8 cellular contexts compared by ENCODE assay signal in the genomic region with DNA sequence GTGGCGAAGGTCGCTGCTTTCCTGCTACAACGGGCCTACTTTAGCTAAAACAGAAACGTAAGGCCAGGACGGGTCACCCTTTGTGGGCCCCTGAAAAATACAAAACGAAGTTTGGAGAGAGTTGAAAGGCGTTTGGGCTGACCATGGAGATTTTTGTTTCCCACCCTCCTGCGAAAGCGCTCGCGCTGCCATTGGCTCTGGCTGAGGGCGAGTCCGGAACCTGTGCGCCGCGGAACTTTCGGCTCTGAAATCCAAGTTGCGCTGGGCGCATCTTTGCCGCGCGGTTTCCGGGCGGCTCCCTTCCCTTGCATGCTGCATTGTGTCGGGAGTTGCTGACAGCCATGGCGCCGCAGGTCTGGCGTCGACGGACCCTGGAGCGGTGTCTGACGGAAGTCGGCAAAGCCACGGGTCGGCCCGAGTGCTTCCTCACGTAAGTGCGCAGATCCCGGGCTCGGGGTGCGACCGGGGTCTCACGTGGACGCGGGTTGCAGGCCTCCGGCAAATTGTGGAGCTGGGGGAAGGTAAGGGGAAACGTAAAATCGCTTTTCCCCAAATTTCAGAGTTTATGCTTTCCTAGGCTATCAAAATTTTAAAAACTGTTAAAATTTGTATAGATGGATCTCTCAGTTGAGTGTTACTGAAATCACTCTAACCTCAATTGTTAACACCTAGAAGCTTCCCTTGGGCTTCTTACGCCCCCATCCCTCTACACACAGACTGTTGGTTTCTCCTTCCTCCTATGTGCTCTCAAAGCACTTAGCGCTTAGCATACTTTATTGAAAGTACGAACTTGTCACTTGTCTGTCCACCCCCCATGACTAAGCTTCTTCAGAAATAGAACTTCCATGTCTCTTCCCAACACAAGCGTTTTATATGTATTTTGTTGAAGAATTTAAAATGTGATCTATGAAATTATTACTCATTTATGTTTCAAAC. TPM values are rescaled to one million over a fixed set of nuclear protein-coding genes. Genes with fewer than 3 reads are reported as not detected.
DNase-seq lines count a peak whose midpoint lies in the region; ATAC-seq and TF ChIP-seq lines count a peak whose summit lies in the region.

A gene with protein sequence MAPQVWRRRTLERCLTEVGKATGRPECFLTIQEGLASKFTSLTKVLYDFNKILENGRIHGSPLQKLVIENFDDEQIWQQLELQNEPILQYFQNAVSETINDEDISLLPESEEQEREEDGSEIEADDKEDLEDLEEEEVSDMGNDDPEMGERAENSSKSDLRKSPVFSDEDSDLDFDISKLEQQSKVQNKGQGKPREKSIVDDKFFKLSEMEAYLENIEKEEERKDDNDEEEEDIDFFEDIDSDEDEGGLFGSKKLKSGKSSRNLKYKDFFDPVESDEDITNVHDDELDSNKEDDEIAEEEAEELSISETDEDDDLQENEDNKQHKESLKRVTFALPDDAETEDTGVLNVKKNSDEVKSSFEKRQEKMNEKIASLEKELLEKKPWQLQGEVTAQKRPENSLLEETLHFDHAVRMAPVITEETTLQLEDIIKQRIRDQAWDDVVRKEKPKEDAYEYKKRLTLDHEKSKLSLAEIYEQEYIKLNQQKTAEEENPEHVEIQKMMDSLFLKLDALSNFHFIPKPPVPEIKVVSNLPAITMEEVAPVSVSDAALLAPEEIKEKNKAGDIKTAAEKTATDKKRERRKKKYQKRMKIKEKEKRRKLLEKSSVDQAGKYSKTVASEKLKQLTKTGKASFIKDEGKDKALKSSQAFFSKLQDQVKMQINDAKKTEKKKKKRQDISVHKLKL (plus strand): TSS at position 310 of the 936 bp plus-strand sequence. CDS start 32 bp downstream, at position 342.

- H3K9ac ChIP-seq in colonic mucosa (ENCODE audit: low read depth in 2 of 2, low read length in 2 of 2), result peak within 1 kb of the TSS; percentile 82 to 85

- H3K27me3 ChIP-seq in BE2C (no peaks in the 10 kb centered on the region), colonic mucosa (no peaks in the 10 kb centered on the region)

- ATAC-seq in HG03378 (IDR thresholded peaks at IDR 0.05; ENCODE audit: unreplicated experiment) (peak; percentile 89), left colon (peak; percentile 87)

- DNase-seq in BE2C, result peak; percentile 82
- DNase-seq in NCI-H510A treated with DMSO at 0.1 percent for 48 hours (lab: John Stamatoyannopoulos, UW), result peak; percentile 90
- DNase-seq in activated CD4-positive, alpha-beta T cell treated with anti-CD3 and anti-CD28 coated beads for 4 hours, result peak; percentile 87
- DNase-seq in colonic mucosa, result peak; percentile 90
- peak; percentile 89 to 91 for DNase-seq in left colon
- DNase-seq in stimulated activated CD4-positive, alpha-beta T cell treated with anti-CD3 and anti-CD28 coated beads, Interleukin-1b, Interleukin-23, amount 100 ng/mL, for 4 hours (ENCODE audit: low read depth in 2 of 2), result peak; percentile 75 to 80

- peak within 1 kb of the TSS; percentile 74 for H3K4me3 ChIP-seq in BE2C (ENCODE audit: low read depth, low read length)
- peak within 1 kb of the TSS; percentile 78 for H3K4me3 ChIP-seq in colonic mucosa

- TF ChIP-seq CTCF in BE2C (IDR thresholded peaks at IDR 0.05; ENCODE audit: low read depth, low read length), result no peak
- TF ChIP-seq CTCF in colonic mucosa (IDR thresholded peaks at IDR 0.05), result no peak

- H3K4me1 ChIP-seq in BE2C (no peaks in the 10 kb centered on the region), colonic mucosa (peaks cover 6% of the 10 kb centered on the region)

- H3K27ac ChIP-seq in colonic mucosa, result peak within 1 kb of the TSS; percentile 95

- peak; percentile 77 for TF ChIP-seq POLR2A in GM19193 (IDR thresholded peaks at IDR 0.05; ENCODE audit: extremely low read depth, insufficient read depth, insufficient read length)

- peaks cover 6% of the 10 kb centered on the region; the same call in 1 of the 2 replicates for H3K36me3 ChIP-seq in BE2C
- H3K36me3 ChIP-seq in colonic mucosa, result peaks cover 11% of the 10 kb centered on the region

- no peaks in the 10 kb centered on the region for H3K9me3 ChIP-seq in BE2C
- H3K9me3 ChIP-seq in colonic mucosa, result no peaks in the 10 kb centered on the region

- intact Hi-C loops in colonic mucosa (cut with DNase I) (no loop called here), left colon (cut with DNase I, micrococcal nuclease) (no loop called here)

RNA-seq across cellular contexts. Expression of the gene that starts here (rescaled TPM):
- polyA plus RNA-seq in BE2C (2012; ENCODE audit: insufficient read depth, insufficient read length, low read depth), result 39.8 TPM
- total RNA-seq in colonic mucosa (10 to 100 TPM; 18.7 to 26.4 TPM), left colon (10 to 100 TPM; 18.8 to 22.9 TPM)

Comparison
In these comparisons a context has a peak if more than half of its experiments do, and no peak if none do; other contexts are left out.
1. Peak in every context shown above with its lines: DNase-seq, ATAC-seq, H3K4me3 ChIP-seq and H3K27ac ChIP-seq.